ENCODE assay signal across 21 cellular contexts in genomic region chr5:68648944-68649874, GRCh38.
"Had no signal": no experiment of that assay in that cellular context is flagged by ENCODE, and none has a peak within 500 bp of the region (broad histone marks: within the 10 kb centered on the region; RNA-seq: fewer than 3 reads in every experiment).

No MANE protein-coding gene starts in this region.

- H3K27me3 Mint-ChIP-seq: activated CD4-positive, alpha-beta T cell treated with anti-CD3 and anti-CD28 coated beads, Interleukin-2, amount 10 ng/mL, durations not matched to agents 7 days and 5 days; activated naive CD8-positive, alpha-beta T cell treated with anti-CD3 and anti-CD28 coated beads for 36 hours; central memory CD8-positive, alpha-beta T cell; dendritic cell treated with granulocyte-macrophage colony-stimulating factor and Interleukin-4, amounts not matched to agents 40 ng/mL and 50 ng/mL, for 4 days; naive thymus-derived CD8-positive, alpha-beta T cell had no signal

- ATAC-seq: effector memory CD8-positive, alpha-beta T cell; gastrocnemius medialis; heart left ventricle; naive thymus-derived CD8-positive, alpha-beta T cell had no signal

- H3K36me3 Mint-ChIP-seq: activated naive CD8-positive, alpha-beta T cell treated with anti-CD3 and anti-CD28 coated beads for 36 hours; brain; naive thymus-derived CD8-positive, alpha-beta T cell had no signal

- H3K4me1 Mint-ChIP-seq: activated CD4-positive, alpha-beta T cell treated with anti-CD3 and anti-CD28 coated beads, Interleukin-2, amount 10 ng/mL, durations not matched to agents 7 days and 5 days; activated naive CD8-positive, alpha-beta T cell treated with anti-CD3 and anti-CD28 coated beads for 36 hours; brain; central memory CD8-positive, alpha-beta T cell; naive thymus-derived CD8-positive, alpha-beta T cell had no signal

- H3K9me3 Mint-ChIP-seq: activated CD4-positive, alpha-beta T cell treated with anti-CD3 and anti-CD28 coated beads, Interleukin-2, amount 10 ng/mL, durations not matched to agents 7 days and 5 days; activated naive CD8-positive, alpha-beta T cell treated with anti-CD3 and anti-CD28 coated beads for 36 hours; activated T-helper 1 cell treated with anti-CD3 and anti-CD28 coated beads, Interleukin-12 subunit alpha, Interleukin-12 subunit beta, Interleukin-2, Interleukin-4 antibody, amounts not matched to agents 30 ng/mL and 10 ng/mL and 1 ng/mL, durations not matched to agents 14 hours and 24 hours and 36 hours; brain; central memory CD8-positive, alpha-beta T cell; dendritic cell treated with granulocyte-macrophage colony-stimulating factor and Interleukin-4, amounts not matched to agents 40 ng/mL and 50 ng/mL, for 4 days; effector memory CD8-positive, alpha-beta T cell; naive thymus-derived CD8-positive, alpha-beta T cell had no signal

- H3K4me3 ChIP-seq: gastrocnemius medialis, heart left ventricle had no signal

- DNase-seq: activated CD4-positive, alpha-beta T cell treated with anti-CD3 and anti-CD28 coated beads, Interleukin-2, amount 10 ng/mL, durations not matched to agents 7 days and 5 days; activated CD4-positive, CD25-positive, alpha-beta regulatory T cell; activated CD8-positive, alpha-beta memory T cell treated with anti-CD3 and anti-CD28 coated beads for 24 hours; activated naive CD8-positive, alpha-beta T cell treated with anti-CD3 and anti-CD28 coated beads for 36 hours; effector memory CD8-positive, alpha-beta T cell; gastrocnemius medialis; heart left ventricle; naive thymus-derived CD8-positive, alpha-beta T cell; retina; stimulated activated CD4-positive, alpha-beta T cell treated with anti-CD3 and anti-CD28 coated beads, Interleukin-15, amount 100 ng/mL, for 24 hours; stimulated activated CD4-positive, alpha-beta T cell treated with anti-CD3 and anti-CD28 coated beads, Interleukin-4, amount 100 ng/mL, for 24 hours; stimulated activated naive CD4-positive, alpha-beta T cell; substantia nigra; T-helper 2 cell; trophoblast cell had no signal

- H3K27me3 ChIP-seq: gastrocnemius medialis, heart left ventricle, neutrophil had no signal

- H3K9me3 ChIP-seq: gastrocnemius medialis, heart left ventricle, neutrophil had no signal

- H3K27ac Mint-ChIP-seq: activated CD4-positive, alpha-beta T cell treated with anti-CD3 and anti-CD28 coated beads, Interleukin-2, amount 10 ng/mL, durations not matched to agents 7 days and 5 days; activated naive CD8-positive, alpha-beta T cell treated with anti-CD3 and anti-CD28 coated beads for 36 hours; activated T-helper 1 cell treated with anti-CD3 and anti-CD28 coated beads, Interleukin-12 subunit alpha, Interleukin-12 subunit beta, Interleukin-2, Interleukin-4 antibody, amounts not matched to agents 30 ng/mL and 10 ng/mL and 1 ng/mL, durations not matched to agents 14 hours and 24 hours and 36 hours; dendritic cell treated with granulocyte-macrophage colony-stimulating factor and Interleukin-4, amounts not matched to agents 40 ng/mL and 50 ng/mL, for 4 days; effector memory CD8-positive, alpha-beta T cell; naive thymus-derived CD8-positive, alpha-beta T cell had no signal

- H3K27ac ChIP-seq: epithelial cell of prostate, gastrocnemius medialis, heart left ventricle, neutrophil had no signal

- H3K36me3 ChIP-seq: gastrocnemius medialis, heart left ventricle, neutrophil had no signal

- H3K4me3 Mint-ChIP-seq: activated CD4-positive, alpha-beta T cell treated with anti-CD3 and anti-CD28 coated beads, Interleukin-2, amount 10 ng/mL, durations not matched to agents 7 days and 5 days; activated naive CD8-positive, alpha-beta T cell treated with anti-CD3 and anti-CD28 coated beads for 36 hours; activated T-helper 1 cell treated with anti-CD3 and anti-CD28 coated beads, Interleukin-12 subunit alpha, Interleukin-12 subunit beta, Interleukin-2, Interleukin-4 antibody, amounts not matched to agents 30 ng/mL and 10 ng/mL and 1 ng/mL, durations not matched to agents 14 hours and 24 hours and 36 hours; brain; central memory CD8-positive, alpha-beta T cell; dendritic cell treated with granulocyte-macrophage colony-stimulating factor and Interleukin-4, amounts not matched to agents 40 ng/mL and 50 ng/mL, for 4 days; effector memory CD8-positive, alpha-beta T cell; naive thymus-derived CD8-positive, alpha-beta T cell had no signal
